2 cellular contexts compared by ENCODE assay signal in the genomic region with DNA sequence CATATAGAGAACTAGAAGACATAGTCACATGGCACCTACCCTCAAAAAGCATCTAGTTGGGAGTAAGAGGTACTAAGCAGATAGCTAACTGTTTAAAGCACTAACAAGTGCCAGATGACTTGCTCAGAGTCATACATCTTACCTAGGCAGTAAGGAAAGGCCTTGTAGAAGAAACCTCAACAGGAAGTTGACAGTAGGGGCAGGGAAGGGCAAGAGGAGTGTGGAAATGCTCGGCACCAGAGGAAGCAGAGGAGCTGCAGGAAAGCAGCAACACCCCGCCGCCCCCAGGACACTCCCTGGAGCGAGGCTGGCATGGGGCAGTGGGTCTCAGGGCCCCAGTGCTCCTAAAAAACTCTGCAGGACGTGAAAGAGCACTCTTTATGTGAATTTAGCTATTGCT.
TF ChIP-seq lines count a peak whose summit lies in the region.

No MANE protein-coding gene starts in this region.

TF ChIP-seq in GM23338, 12 proteins besides CTCF, POLR2A, EP300 and RAD21 (continued from another document and continues in another):
- no peak for TF ChIP-seq REST (IDR thresholded peaks at IDR 0.05; ENCODE audit: unreplicated experiment)
- TF ChIP-seq STAT1 (IDR thresholded peaks at IDR 0.05; ENCODE audit: unreplicated experiment): no peak
- TF ChIP-seq EZH2 (IDR thresholded peaks at IDR 0.05; ENCODE audit: low read depth, unreplicated experiment): no peak
- no peak for TF ChIP-seq NANOG (IDR thresholded peaks at IDR 0.05; ENCODE audit: borderline replicate concordance)
- no peak for TF ChIP-seq EZH2phosphoT487 (IDR thresholded peaks at IDR 0.05; ENCODE audit: unreplicated experiment)
- TF ChIP-seq ETS1 (IDR thresholded peaks at IDR 0.05): no peak
- no peak for TF ChIP-seq ZNF114 (CRISPR knock-in tag; IDR thresholded peaks at IDR 0.05)
- no peak for TF ChIP-seq ZNF331 (CRISPR knock-in tag; IDR thresholded peaks at IDR 0.05; ENCODE audit: low read depth)
- TF ChIP-seq JUNB (IDR thresholded peaks at IDR 0.05; ENCODE audit: unreplicated experiment): no peak
- no peak for TF ChIP-seq ZNF462 (CRISPR knock-in tag; IDR thresholded peaks at IDR 0.05)

TF ChIP-seq in GM12878, 131 proteins besides CTCF, POLR2A, EP300 and RAD21 (continued from another document):
- TF ChIP-seq ASH2L (IDR thresholded peaks at IDR 0.05; ENCODE audit: borderline replicate concordance, low read depth) (no peak), SP1 (IDR thresholded peaks at IDR 0.05; ENCODE audit: low read depth, low read length) (no peak), PML (IDR thresholded peaks at IDR 0.05; ENCODE audit: low read length) (no peak), NFIC (IDR thresholded peaks at IDR 0.05; ENCODE audit: low read depth, low read length) (no peak), FOXM1 (IDR thresholded peaks at IDR 0.05; ENCODE audit: low read depth, low read length) (no peak), ZNF24 (IDR thresholded peaks at IDR 0.05) (no peak), SMC3 (IDR thresholded peaks at IDR 0.05; ENCODE audit: borderline replicate concordance, low read length) (no peak), CREM (IDR thresholded peaks at IDR 0.05; ENCODE audit: low read depth) (no peak), PAX8 (IDR thresholded peaks at IDR 0.05) (no peak), HDAC6 (IDR thresholded peaks at IDR 0.05; ENCODE audit: unreplicated experiment) (no peak)
